Comparison of ENCODE assay signal across 24 cellular contexts in the genomic region with DNA sequence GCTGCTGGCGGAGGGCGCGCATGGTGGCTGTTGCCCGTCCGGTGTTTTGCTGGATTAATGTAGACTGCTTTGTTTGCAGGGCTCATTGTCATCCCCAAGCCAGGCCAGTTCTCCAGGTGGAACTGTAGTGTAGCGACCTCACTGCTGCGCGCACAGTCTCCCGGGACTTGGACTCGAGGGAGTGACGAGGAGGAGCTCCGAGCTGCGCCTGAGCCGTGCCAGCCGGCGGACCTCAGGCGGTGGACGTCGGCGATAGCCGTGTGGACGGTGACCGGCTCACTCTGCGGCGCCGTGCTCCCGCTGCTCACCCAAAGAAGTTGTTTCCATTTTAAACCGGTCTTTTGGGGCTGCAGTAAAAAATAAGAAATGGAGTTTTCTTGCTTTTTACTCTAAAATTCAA.
DNase-seq lines count a peak whose midpoint lies in the region; ATAC-seq and TF ChIP-seq lines count a peak whose summit lies in the region.
"Had no signal": no experiment of that assay in that cellular context is flagged by ENCODE, and none has a peak within 500 bp of the region (broad histone marks: within the 10 kb centered on the region; RNA-seq: fewer than 3 reads in every experiment).

No MANE protein-coding gene starts in this region.

- DNase-seq in H7, result peak; percentile 45
- DNase-seq in chondrocyte (ENCODE audit: low spot score), result peak; percentile 72
- DNase-seq in mesendoderm, result no peak
- DNase-seq in stimulated activated effector memory CD8-positive, alpha-beta T cell treated with anti-CD3 and anti-CD28 coated beads, Interleukin-12 subunit alpha, Interleukin-12 subunit beta, amount 100 ng/mL, for 72 hours (ENCODE audit: low spot score in 2 of 2), result no peak
- no peak for DNase-seq in stimulated activated CD4-positive, alpha-beta T cell treated with anti-CD3 and anti-CD28 coated beads, Interleukin-4, amount 100 ng/mL, for 4 hours
- DNase-seq: 8988T; ACHN; AML-193; BE2C; CD4-positive, alpha-beta T cell; CD8-positive, alpha-beta memory T cell; DMS 273 treated with DMSO at 0.1 percent for 48 hours; DMS79; EL; GDM1; HFFc6 had no signal

- no peak overlapping the region for H3K4ac ChIP-seq in mesendoderm (ENCODE audit: low read depth, low read length)

- H3K79me1 ChIP-seq in mesendoderm (ENCODE audit: low read length), result peaks cover 12% of the 10 kb centered on the region

- peaks cover 2% of the 10 kb centered on the region for H3K79me2 ChIP-seq in mesendoderm (ENCODE audit: control insufficient read depth, insufficient read depth, low read length)

- no peak overlapping the region for H3K27ac Mint-ChIP-seq in chondrocyte (ENCODE audit: unreplicated experiment)
- peak overlapping the region; percentile 40 for H3K27ac Mint-ChIP-seq in stimulated activated effector memory CD8-positive, alpha-beta T cell treated with anti-CD3 and anti-CD28 coated beads, Interleukin-12 subunit alpha, Interleukin-12 subunit beta, amount 100 ng/mL, for 72 hours
- H3K27ac Mint-ChIP-seq: CD4-positive, alpha-beta T cell; GM23338 had no signal

- TF ChIP-seq POLR2A in gastroesophageal sphincter (IDR thresholded peaks at IDR 0.05), result no peak

- H3K27me3 ChIP-seq in H7 (ENCODE audit: control insufficient read depth, insufficient read depth, low read length), result no peaks in the 10 kb centered on the region
- no peaks in the 10 kb centered on the region for H3K27me3 ChIP-seq in mesendoderm (ENCODE audit: insufficient read depth, low read length, poor library complexity)
- no peaks in the 10 kb centered on the region for H3K27me3 ChIP-seq in gastroesophageal sphincter
- H3K27me3 ChIP-seq: BE2C; BLaER1 treated with 17β-estradiol and CSF1 and Interleukin-3, amounts not matched to agents 10 nM and 100 nM had no signal

- H3K27me3 Mint-ChIP-seq in chondrocyte (ENCODE audit: low read depth), result no peaks in the 10 kb centered on the region
- H3K27me3 Mint-ChIP-seq: CD4-positive, alpha-beta T cell; CD8-positive, alpha-beta memory T cell had no signal

- peaks cover 14% of the 10 kb centered on the region for H3K4me1 ChIP-seq in mesendoderm (ENCODE audit: control insufficient read depth, low read depth, low read length)
- H3K4me1 ChIP-seq in gastroesophageal sphincter, result peaks cover 0 to 10% (median 0%) of the 10 kb centered on the region in 3 donors
- H3K4me1 ChIP-seq: A549, HAP-1 had no signal

- no peak overlapping the region for H2BK15ac ChIP-seq in mesendoderm (replicated peaks; ENCODE audit: low read depth)

- no peak overlapping the region for H3K18ac ChIP-seq in mesendoderm (ENCODE audit: low read length)

- no peaks in the 10 kb centered on the region for H3K4me1 Mint-ChIP-seq in chondrocyte (ENCODE audit: low read depth)
- H3K4me1 Mint-ChIP-seq in stimulated activated effector memory CD8-positive, alpha-beta T cell treated with anti-CD3 and anti-CD28 coated beads, Interleukin-12 subunit alpha, Interleukin-12 subunit beta, amount 100 ng/mL, for 72 hours, result peaks cover 23% of the 10 kb centered on the region

- no peaks in the 10 kb centered on the region for H3K9me3 Mint-ChIP-seq in chondrocyte (ENCODE audit: low read depth)
- no peaks in the 10 kb centered on the region for H3K9me3 Mint-ChIP-seq in stimulated activated effector memory CD8-positive, alpha-beta T cell treated with anti-CD3 and anti-CD28 coated beads, Interleukin-12 subunit alpha, Interleukin-12 subunit beta, amount 100 ng/mL, for 72 hours
- H3K9me3 Mint-ChIP-seq: CD14-positive monocyte; CD4-positive, alpha-beta T cell; CD8-positive, alpha-beta memory T cell; GM23338; HFFc6 had no signal

- WGBS in mesendoderm (ENCODE audit: extremely low coverage, insufficient coverage, low lambda C conversion rate), result no CpG with 5 or more reads among the region's 28 CpGs
- WGBS in gastroesophageal sphincter (ENCODE audit: low coverage in 1 of 2), 2 donors, result 90 to 100% methylated on average over 4 to 8 of the region's 28 CpGs

- no peak for TF ChIP-seq CTCF in chondrocyte (IDR thresholded peaks at IDR 0.05)
- no peak for TF ChIP-seq CTCF in gastroesophageal sphincter (IDR thresholded peaks at IDR 0.05)

- no peak overlapping the region for H4K8ac ChIP-seq in mesendoderm (ENCODE audit: low read depth, low read length)

- no peak overlapping the region for H2BK5ac ChIP-seq in mesendoderm (ENCODE audit: low read length)

- H3K36me3 Mint-ChIP-seq in chondrocyte (ENCODE audit: low read depth), result peaks cover 7% of the 10 kb centered on the region
- peaks cover 10% of the 10 kb centered on the region for H3K36me3 Mint-ChIP-seq in stimulated activated effector memory CD8-positive, alpha-beta T cell treated with anti-CD3 and anti-CD28 coated beads, Interleukin-12 subunit alpha, Interleukin-12 subunit beta, amount 100 ng/mL, for 72 hours

- no peak overlapping the region for H2AK5ac ChIP-seq in mesendoderm (ENCODE audit: low read length)

- H3K9me3 ChIP-seq in gastroesophageal sphincter, result no peaks in the 10 kb centered on the region
- H3K9me3 ChIP-seq: A549; BE2C; BLaER1 treated with 17β-estradiol and CSF1 and Interleukin-3, amounts not matched to agents 10 nM and 100 nM; HAP-1 had no signal

- H3K4me3 ChIP-seq in H7 (ENCODE audit: insufficient read depth, low read depth, low read length), result no peak overlapping the region
- H3K4me3 ChIP-seq in mesendoderm (ENCODE audit: low read length), result no peak overlapping the region
- no peak overlapping the region for H3K4me3 ChIP-seq in gastroesophageal sphincter
- H3K4me3 ChIP-seq: A549; BLaER1 treated with 17β-estradiol and CSF1 and Interleukin-3, amounts not matched to agents 10 nM and 100 nM; GM12878; GM23338; HAP-1 had no signal

- H3K23ac ChIP-seq in mesendoderm (ENCODE audit: low read length), result peak overlapping the region; percentile 50

- no peak overlapping the region for H3K9ac ChIP-seq in mesendoderm (ENCODE audit: low read length)
- H3K9ac ChIP-seq: BLaER1 treated with 17β-estradiol and CSF1 and Interleukin-3, amounts not matched to agents 10 nM and 100 nM had no signal

- no peak overlapping the region for H2BK120ac ChIP-seq in mesendoderm (ENCODE audit: low read depth, low read length)

- H3K27ac ChIP-seq in mesendoderm (ENCODE audit: low read depth, low read length) (no peak overlapping the region), gastroesophageal sphincter (no peak overlapping the region)
- H3K27ac ChIP-seq: A549; BLaER1 treated with 17β-estradiol and CSF1 and Interleukin-3, amounts not matched to agents 10 nM and 100 nM had no signal

- H4K5ac ChIP-seq in mesendoderm (ENCODE audit: low read length), result no peak overlapping the region

- ATAC-seq in stimulated activated effector memory CD8-positive, alpha-beta T cell treated with anti-CD3 and anti-CD28 coated beads, Interleukin-12 subunit alpha, Interleukin-12 subunit beta, amount 100 ng/mL, for 72 hours, result no peak
- ATAC-seq in HG03159 (IDR thresholded peaks at IDR 0.05; ENCODE audit: unreplicated experiment), result no peak
- no peak for ATAC-seq in gastroesophageal sphincter
- ATAC-seq: A549, GM12878, GM23338 had no signal

- H3K36me3 ChIP-seq in H7 (replicated peaks; ENCODE audit: control insufficient read depth, insufficient read depth, low read length) (no peaks in the 10 kb centered on the region; the same call in none of the 2 replicates), mesendoderm (ENCODE audit: control insufficient read depth, insufficient read depth, low read length) (no peaks in the 10 kb centered on the region), gastroesophageal sphincter (peaks cover 0 to 51% of the 10 kb centered on the region in 2 donors)

- no peak overlapping the region for H3K56ac ChIP-seq in mesendoderm (ENCODE audit: low read length)

- no peak overlapping the region for H3K4me2 ChIP-seq in mesendoderm (ENCODE audit: low read length)
- H3K4me2 ChIP-seq: A549; BLaER1 treated with 17β-estradiol and CSF1 and Interleukin-3, amounts not matched to agents 10 nM and 100 nM; GM23338 had no signal

- no peak overlapping the region for H3K4me3 Mint-ChIP-seq in chondrocyte (ENCODE audit: unreplicated experiment)
- H3K4me3 Mint-ChIP-seq in stimulated activated effector memory CD8-positive, alpha-beta T cell treated with anti-CD3 and anti-CD28 coated beads, Interleukin-12 subunit alpha, Interleukin-12 subunit beta, amount 100 ng/mL, for 72 hours, result no peak overlapping the region
- H3K4me3 Mint-ChIP-seq: CD14-positive monocyte; CD4-positive, alpha-beta T cell; CD8-positive, alpha-beta memory T cell; GM23338; HFFc6 had no signal

- TF ChIP-seq EP300 in gastroesophageal sphincter (IDR thresholded peaks at IDR 0.05), result no peak

Comparison
In these comparisons a context has a peak if more than half of its experiments do, and no peak if none do; other contexts are left out.
1. DNase-seq: peak in H7 (single experiment) and chondrocyte (single experiment); none in mesendoderm (single experiment), stimulated activated effector memory CD8-positive, alpha-beta T cell treated with anti-CD3 and anti-CD28 coated beads, Interleukin-12 subunit alpha, Interleukin-12 subunit beta, amount 100 ng/mL, for 72 hours (0 of 2) and stimulated activated CD4-positive, alpha-beta T cell treated with anti-CD3 and anti-CD28 coated beads, Interleukin-4, amount 100 ng/mL, for 4 hours (0 of 2).